In genomic region chr10:42898037-42898960, GRCh38 we compare ENCODE assay signal across 12 cellular contexts.
"Had no signal": no experiment of that assay in that cellular context is flagged by ENCODE, and none has a peak within 500 bp of the region (broad histone marks: within the 10 kb centered on the region; RNA-seq: fewer than 3 reads in every experiment).

No MANE protein-coding gene starts in this region.

- H3K4me1 Mint-ChIP-seq: T-helper 17 cell had no signal

- ATAC-seq: activated T-helper 17 cell treated with anti-CD3 and anti-CD28 coated beads, Interleukin-2, amount 50 U/mL, for 72 hours; T-helper 17 cell had no signal

- H3K36me3 ChIP-seq: tibial artery had no signal

- DNase-seq: activated CD4-positive, alpha-beta T cell treated with anti-CD3 and anti-CD28 coated beads, Interleukin-2, amount 10 ng/mL, durations not matched to agents 7 days and 5 days; activated CD4-positive, CD25-positive, alpha-beta regulatory T cell; activated CD8-positive, alpha-beta memory T cell treated with anti-CD3 and anti-CD28 coated beads for 24 hours; activated naive CD4-positive, alpha-beta T cell treated with anti-CD3 and anti-CD28 coated beads, Interleukin-2, amount 50 U/mL, for 16 hours; amygdala; cerebellar nuclear complex; dorsolateral prefrontal cortex; mesendoderm; stimulated activated CD4-positive, alpha-beta T cell treated with anti-CD3 and anti-CD28 coated beads, Interleukin-4, amount 100 ng/mL, for 4 hours; T-helper 17 cell; tibial artery had no signal

- H3K27ac ChIP-seq: dorsolateral prefrontal cortex, tibial artery had no signal

- H3K4me1 ChIP-seq: tibial artery had no signal

- H3K4me3 Mint-ChIP-seq: activated CD4-positive, alpha-beta T cell treated with anti-CD3 and anti-CD28 coated beads, Interleukin-2, amount 10 ng/mL, durations not matched to agents 7 days and 5 days; activated T-helper 17 cell treated with anti-CD3 and anti-CD28 coated beads, Interleukin-2, amount 50 U/mL, for 72 hours; T-helper 17 cell had no signal

- H3K27ac Mint-ChIP-seq: activated CD4-positive, alpha-beta T cell treated with anti-CD3 and anti-CD28 coated beads, Interleukin-2, amount 10 ng/mL, durations not matched to agents 7 days and 5 days; activated T-helper 17 cell treated with anti-CD3 and anti-CD28 coated beads, Interleukin-2, amount 50 U/mL, for 72 hours; T-helper 17 cell had no signal

- H3K4me3 ChIP-seq: dorsolateral prefrontal cortex, tibial artery had no signal
